25 cellular contexts compared by ENCODE assay signal in genomic region chr6:21933351-21933750, GRCh38.
"Had no signal": no experiment of that assay in that cellular context is flagged by ENCODE, and none has a peak within 500 bp of the region (broad histone marks: within the 10 kb centered on the region; RNA-seq: fewer than 3 reads in every experiment).

No MANE protein-coding gene starts in this region.

- H3K36me3 Mint-ChIP-seq: immature natural killer cell, memory B cell had no signal

- DNase-seq: cerebellar nuclear complex; colonic mucosa; cortex of kidney; dorsolateral prefrontal cortex; effector CD4-positive, alpha-beta T cell; effector memory CD4-positive, alpha-beta T cell; foreskin keratinocyte; heart left ventricle; hypothalamus; immature natural killer cell; islet precursor cell; kidney; kidney glomerular epithelial cell; left colon; left lung; left ventricle myocardium superior; lower lobe of right lung; mammary epithelial cell; mesendoderm; midbrain had no signal

- H3K4me1 ChIP-seq: colonic mucosa, foreskin keratinocyte, gastroesophageal sphincter, heart left ventricle, left lung, lower lobe of right lung had no signal

- H3K27me3 Mint-ChIP-seq: dendritic cell treated with granulocyte-macrophage colony-stimulating factor and Interleukin-4, amounts not matched to agents 40 ng/mL and 50 ng/mL, for 4 days; memory B cell had no signal

- H3K27me3 ChIP-seq: colonic mucosa, dorsolateral prefrontal cortex, esophagus muscularis mucosa, foreskin keratinocyte, gastroesophageal sphincter, heart left ventricle, hepatocyte, left lung had no signal

- H3K27ac ChIP-seq: colonic mucosa, dorsolateral prefrontal cortex, esophagus muscularis mucosa, foreskin keratinocyte, gastroesophageal sphincter, heart left ventricle, hepatocyte, left lung, lower lobe of right lung had no signal

- H3K4me1 Mint-ChIP-seq: memory B cell had no signal

- H3K9me3 ChIP-seq: colonic mucosa, esophagus muscularis mucosa, left lung, lower lobe of right lung had no signal

- H3K9me3 Mint-ChIP-seq: dendritic cell treated with granulocyte-macrophage colony-stimulating factor and Interleukin-4, amounts not matched to agents 40 ng/mL and 50 ng/mL, for 4 days had no signal

- H3K27ac Mint-ChIP-seq: dendritic cell treated with granulocyte-macrophage colony-stimulating factor and Interleukin-4, amounts not matched to agents 40 ng/mL and 50 ng/mL, for 4 days; immature natural killer cell; memory B cell had no signal

- FAIRE-seq: kidney had no signal

- H3K4me3 ChIP-seq: colonic mucosa, dorsolateral prefrontal cortex, esophagus muscularis mucosa, gastroesophageal sphincter, heart left ventricle, hepatocyte, left lung, lower lobe of right lung had no signal

- H3K4me3 Mint-ChIP-seq: dendritic cell treated with granulocyte-macrophage colony-stimulating factor and Interleukin-4, amounts not matched to agents 40 ng/mL and 50 ng/mL, for 4 days; immature natural killer cell; memory B cell had no signal

- H3K36me3 ChIP-seq: colonic mucosa, esophagus muscularis mucosa, gastroesophageal sphincter, heart left ventricle, left lung, lower lobe of right lung had no signal
